Comparison of ENCODE assay signal across 1 cellular context in the genomic region with DNA sequence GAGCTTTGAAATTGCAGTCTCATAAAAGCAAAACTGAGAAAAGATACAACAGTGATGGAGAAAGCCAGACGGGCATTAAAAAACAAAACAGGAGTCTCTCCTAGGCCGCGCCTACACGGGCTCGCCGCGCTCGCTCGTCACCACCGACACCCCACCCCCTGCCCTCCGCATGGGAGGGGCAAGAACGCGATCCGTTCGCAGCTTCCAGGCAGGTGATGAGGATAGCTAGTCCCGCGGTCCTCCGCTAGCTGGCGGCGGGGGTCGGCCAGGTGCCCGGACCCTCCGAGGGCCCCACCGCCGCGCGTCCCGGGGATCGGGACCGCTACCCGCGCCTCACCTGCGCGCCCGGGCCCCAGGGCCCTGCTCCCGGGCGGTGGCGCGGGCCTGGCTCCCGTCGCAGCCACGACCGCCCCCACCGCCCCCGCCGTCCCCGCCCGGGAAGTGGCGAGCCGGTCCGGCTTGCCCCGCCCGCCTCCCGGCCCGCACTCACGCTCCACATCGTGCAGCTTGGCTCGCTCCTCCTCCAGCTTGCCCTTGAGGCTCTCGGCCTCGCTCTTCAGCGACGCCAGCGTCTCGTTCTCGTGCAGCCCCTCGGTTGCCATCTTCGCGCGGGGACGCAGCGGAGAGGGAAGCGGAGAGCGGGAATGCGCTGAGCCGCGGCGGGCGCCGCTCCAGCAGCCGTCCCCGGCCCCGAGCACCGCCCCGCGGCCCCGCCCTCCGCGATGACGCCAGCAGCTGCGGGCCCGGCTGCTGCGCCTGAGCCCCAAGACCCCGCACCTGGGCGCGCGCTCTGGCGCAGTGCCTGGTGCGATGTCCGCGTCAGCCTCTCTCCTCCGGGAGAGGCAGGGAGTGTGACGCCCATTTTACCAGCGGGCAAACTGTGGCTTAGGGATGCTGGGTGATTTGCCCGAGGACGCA.
TF ChIP-seq lines count a peak whose summit lies in the region.

No MANE protein-coding gene starts in this region.

TF ChIP-seq in HEK293, 187 proteins besides CTCF, POLR2A, EP300 and RAD21 (continued from another document and continues in another):
- TF ChIP-seq, protein P1, sequence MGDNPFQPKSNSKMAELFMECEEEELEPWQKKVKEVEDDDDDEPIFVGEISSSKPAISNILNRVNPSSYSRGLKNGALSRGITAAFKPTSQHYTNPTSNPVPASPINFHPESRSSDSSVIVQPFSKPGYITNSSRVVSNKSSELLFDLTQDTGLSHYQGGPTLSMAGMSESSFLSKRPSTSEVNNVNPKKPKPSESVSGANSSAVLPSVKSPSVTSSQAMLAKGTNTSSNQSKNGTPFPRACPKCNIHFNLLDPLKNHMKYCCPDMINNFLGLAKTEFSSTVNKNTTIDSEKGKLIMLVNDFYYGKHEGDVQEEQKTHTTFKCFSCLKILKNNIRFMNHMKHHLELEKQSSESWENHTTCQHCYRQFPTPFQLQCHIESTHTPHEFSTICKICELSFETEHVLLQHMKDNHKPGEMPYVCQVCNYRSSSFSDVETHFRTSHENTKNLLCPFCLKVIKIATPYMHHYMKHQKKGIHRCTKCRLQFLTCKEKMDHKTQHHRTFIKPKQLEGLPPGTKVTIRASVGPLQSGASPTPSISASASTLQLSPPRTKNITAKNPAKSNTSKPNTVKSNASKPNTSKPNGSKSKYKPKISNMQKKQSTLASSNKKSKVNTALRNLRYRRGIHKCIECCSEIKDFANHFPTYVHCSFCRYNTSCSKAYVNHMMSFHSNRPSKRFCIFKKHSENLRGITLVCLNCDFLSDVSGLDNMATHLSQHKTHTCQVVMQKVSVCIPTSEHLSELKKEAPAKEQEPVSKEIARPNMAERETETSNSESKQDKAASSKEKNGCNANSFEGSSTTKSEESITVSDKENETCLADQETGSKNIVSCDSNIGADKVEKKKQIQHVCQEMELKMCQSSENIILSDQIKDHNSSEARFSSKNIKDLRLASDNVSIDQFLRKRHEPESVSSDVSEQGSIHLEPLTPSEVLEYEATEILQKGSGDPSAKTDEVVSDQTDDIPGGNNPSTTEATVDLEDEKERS (tag by site-specific recombination; IDR thresholded peaks at IDR 0.05), result no peak
- TF ChIP-seq ZSCAN5A (tag by site-specific recombination; IDR thresholded peaks at IDR 0.05) (0 out of 2 replicates have a peak, but pooled peaks have one; percentile 80), ZNF544 (tag by site-specific recombination; IDR thresholded peaks at IDR 0.05) (no peak), ZNF561 (tag by site-specific recombination; IDR thresholded peaks at IDR 0.05; ENCODE audit: borderline replicate concordance) (peak; percentile 35; the same call in 1 of the 2 replicates), GLIS2 (tag by site-specific recombination; IDR thresholded peaks at IDR 0.05) (peak; percentile 53), ZSCAN30 (tag by site-specific recombination; IDR thresholded peaks at IDR 0.05) (no peak; the same call in 1 of the 2 replicates), ZNF302 (tag by site-specific recombination; IDR thresholded peaks at IDR 0.05; ENCODE audit: low read depth) (no peak), YY1 (tag by site-specific recombination; IDR thresholded peaks at IDR 0.05) (peak; percentile 52; the same call in 1 of the 2 replicates), PATZ1 (tag by site-specific recombination; IDR thresholded peaks at IDR 0.05) (peak; percentile 62; the same call in 1 of the 2 replicates), KLF9 (tag by site-specific recombination; IDR thresholded peaks at IDR 0.05; ENCODE audit: low read depth) (peak; percentile 18; the same call in 1 of the 2 replicates), IKZF3 (tag by site-specific recombination; IDR thresholded peaks at IDR 0.05) (peak; percentile 13; the same call in 1 of the 2 replicates), ZNF621 (tag by site-specific recombination; IDR thresholded peaks at IDR 0.05) (no peak), ZNF658 (tag by site-specific recombination; IDR thresholded peaks at IDR 0.05) (no peak), TSHZ1 (tag by site-specific recombination; IDR thresholded peaks at IDR 0.05; ENCODE audit: borderline replicate concordance) (no peak), ZNF366 (tag by site-specific recombination; conservative IDR thresholded peaks at IDR 0.05) (no peak), ZFP69B (tag by site-specific recombination; IDR thresholded peaks at IDR 0.05) (no peak), ZBTB20 (tag by site-specific recombination; IDR thresholded peaks at IDR 0.05) (peak; percentile 72; the same call in 1 of the 2 replicates), MEIS1 (CRISPR knock-in tag; IDR thresholded peaks at IDR 0.05; ENCODE audit: borderline replicate concordance) (no peak), ZNF146 (tag by site-specific recombination; IDR thresholded peaks at IDR 0.05) (no peak), ZNF610 (tag by site-specific recombination; IDR thresholded peaks at IDR 0.05; ENCODE audit: borderline replicate concordance) (peak; percentile 21; the same call in 1 of the 2 replicates), FEZF1 (tag by site-specific recombination; IDR thresholded peaks at IDR 0.05) (no peak), ZNF239 (tag by site-specific recombination; IDR thresholded peaks at IDR 0.05) (no peak), HOXC10 (CRISPR knock-in tag; IDR thresholded peaks at IDR 0.05) (no peak), SP7 (tag by site-specific recombination; IDR thresholded peaks at IDR 0.05) (0 out of 2 replicates have a peak, but pooled peaks have one; percentile 15), SP3 (tag by site-specific recombination; IDR thresholded peaks at IDR 0.05) (peak; percentile 37), ZBTB48 (tag by site-specific recombination; IDR thresholded peaks at IDR 0.05) (no peak), ZFHX2 (tag by site-specific recombination; conservative IDR thresholded peaks at IDR 0.05) (peak; percentile 33), ZNF624 (tag by site-specific recombination; IDR thresholded peaks at IDR 0.05) (no peak), KLF8 (tag by site-specific recombination; IDR thresholded peaks at IDR 0.05) (no peak), SP2 (tag by site-specific recombination; IDR thresholded peaks at IDR 0.05) (peak; percentile 55), KLF10 (tag by site-specific recombination; IDR thresholded peaks at IDR 0.05) (0 out of 2 replicates have a peak, but pooled peaks have one; percentile 13), REPIN1 (tag by site-specific recombination; IDR thresholded peaks at IDR 0.05; ENCODE audit: low read depth) (no peak), ZNF768 (tag by site-specific recombination; IDR thresholded peaks at IDR 0.05) (no peak), ZNF133 (tag by site-specific recombination; IDR thresholded peaks at IDR 0.05) (no peak), ZNF274 (IDR thresholded peaks at IDR 0.05; ENCODE audit: low read length) (no peak), ZNF274 (tag by site-specific recombination; IDR thresholded peaks at IDR 0.05; ENCODE audit: borderline replicate concordance) (no peak), ZNF335 (tag by site-specific recombination; conservative IDR thresholded peaks at IDR 0.05) (peak; percentile 97), ZNF169 (tag by site-specific recombination; IDR thresholded peaks at IDR 0.05) (no peak), ZNF701 (tag by site-specific recombination; IDR thresholded peaks at IDR 0.05) (no peak)
- TF ChIP-seq, protein P2, sequence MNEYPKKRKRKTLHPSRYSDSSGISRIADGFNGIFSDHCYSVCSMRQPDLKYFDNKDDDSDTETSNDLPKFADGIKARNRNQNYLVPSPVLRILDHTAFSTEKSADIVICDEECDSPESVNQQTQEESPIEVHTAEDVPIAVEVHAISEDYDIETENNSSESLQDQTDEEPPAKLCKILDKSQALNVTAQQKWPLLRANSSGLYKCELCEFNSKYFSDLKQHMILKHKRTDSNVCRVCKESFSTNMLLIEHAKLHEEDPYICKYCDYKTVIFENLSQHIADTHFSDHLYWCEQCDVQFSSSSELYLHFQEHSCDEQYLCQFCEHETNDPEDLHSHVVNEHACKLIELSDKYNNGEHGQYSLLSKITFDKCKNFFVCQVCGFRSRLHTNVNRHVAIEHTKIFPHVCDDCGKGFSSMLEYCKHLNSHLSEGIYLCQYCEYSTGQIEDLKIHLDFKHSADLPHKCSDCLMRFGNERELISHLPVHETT (tag by site-specific recombination; IDR thresholded peaks at IDR 0.05), result no peak
- TF ChIP-seq, protein P3, sequence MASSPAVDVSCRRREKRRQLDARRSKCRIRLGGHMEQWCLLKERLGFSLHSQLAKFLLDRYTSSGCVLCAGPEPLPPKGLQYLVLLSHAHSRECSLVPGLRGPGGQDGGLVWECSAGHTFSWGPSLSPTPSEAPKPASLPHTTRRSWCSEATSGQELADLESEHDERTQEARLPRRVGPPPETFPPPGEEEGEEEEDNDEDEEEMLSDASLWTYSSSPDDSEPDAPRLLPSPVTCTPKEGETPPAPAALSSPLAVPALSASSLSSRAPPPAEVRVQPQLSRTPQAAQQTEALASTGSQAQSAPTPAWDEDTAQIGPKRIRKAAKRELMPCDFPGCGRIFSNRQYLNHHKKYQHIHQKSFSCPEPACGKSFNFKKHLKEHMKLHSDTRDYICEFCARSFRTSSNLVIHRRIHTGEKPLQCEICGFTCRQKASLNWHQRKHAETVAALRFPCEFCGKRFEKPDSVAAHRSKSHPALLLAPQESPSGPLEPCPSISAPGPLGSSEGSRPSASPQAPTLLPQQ (tag by site-specific recombination; IDR thresholded peaks at IDR 0.05), result peak; percentile 42; the same call in 1 of the 2 replicates
- TF ChIP-seq, protein P4, sequence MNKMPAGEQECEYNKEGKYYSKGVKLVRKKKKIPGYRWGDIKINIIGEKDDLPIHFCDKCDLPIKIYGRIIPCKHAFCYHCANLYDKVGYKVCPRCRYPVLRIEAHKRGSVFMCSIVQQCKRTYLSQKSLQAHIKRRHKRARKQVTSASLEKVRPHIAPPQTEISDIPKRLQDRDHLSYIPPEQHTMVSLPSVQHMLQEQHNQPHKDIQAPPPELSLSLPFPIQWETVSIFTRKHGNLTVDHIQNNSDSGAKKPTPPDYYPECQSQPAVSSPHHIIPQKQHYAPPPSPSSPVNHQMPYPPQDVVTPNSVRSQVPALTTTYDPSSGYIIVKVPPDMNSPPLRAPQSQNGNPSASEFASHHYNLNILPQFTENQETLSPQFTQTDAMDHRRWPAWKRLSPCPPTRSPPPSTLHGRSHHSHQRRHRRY (tag by site-specific recombination; IDR thresholded peaks at IDR 0.05), result no peak
- TF ChIP-seq, protein P5, sequence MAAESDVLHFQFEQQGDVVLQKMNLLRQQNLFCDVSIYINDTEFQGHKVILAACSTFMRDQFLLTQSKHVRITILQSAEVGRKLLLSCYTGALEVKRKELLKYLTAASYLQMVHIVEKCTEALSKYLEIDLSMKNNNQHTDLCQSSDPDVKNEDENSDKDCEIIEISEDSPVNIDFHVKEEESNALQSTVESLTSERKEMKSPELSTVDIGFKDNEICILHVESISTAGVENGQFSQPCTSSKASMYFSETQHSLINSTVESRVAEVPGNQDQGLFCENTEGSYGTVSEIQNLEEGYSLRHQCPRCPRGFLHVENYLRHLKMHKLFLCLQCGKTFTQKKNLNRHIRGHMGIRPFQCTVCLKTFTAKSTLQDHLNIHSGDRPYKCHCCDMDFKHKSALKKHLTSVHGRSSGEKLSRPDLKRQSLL (tag by site-specific recombination; IDR thresholded peaks at IDR 0.05), result peak; percentile 80
- TF ChIP-seq, protein P6, sequence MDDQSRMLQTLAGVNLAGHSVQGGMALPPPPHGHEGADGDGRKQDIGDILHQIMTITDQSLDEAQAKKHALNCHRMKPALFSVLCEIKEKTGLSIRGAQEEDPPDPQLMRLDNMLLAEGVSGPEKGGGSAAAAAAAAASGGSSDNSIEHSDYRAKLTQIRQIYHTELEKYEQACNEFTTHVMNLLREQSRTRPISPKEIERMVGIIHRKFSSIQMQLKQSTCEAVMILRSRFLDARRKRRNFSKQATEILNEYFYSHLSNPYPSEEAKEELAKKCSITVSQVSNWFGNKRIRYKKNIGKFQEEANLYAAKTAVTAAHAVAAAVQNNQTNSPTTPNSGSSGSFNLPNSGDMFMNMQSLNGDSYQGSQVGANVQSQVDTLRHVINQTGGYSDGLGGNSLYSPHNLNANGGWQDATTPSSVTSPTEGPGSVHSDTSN (CRISPR knock-in tag; IDR thresholded peaks at IDR 0.05), result 0 out of 2 replicates have a peak, but pooled peaks have one; percentile 34
